In genomic region chr15:101167791-101168462, GRCh38 we compare ENCODE assay signal across 8 cellular contexts.
DNase-seq lines count a peak whose midpoint lies in the region; ATAC-seq and TF ChIP-seq lines count a peak whose summit lies in the region.

No MANE protein-coding gene starts in this region.

- peaks cover 56% of the 10 kb centered on the region for H3K4me1 ChIP-seq in RWPE2 (ENCODE audit: insufficient read depth, poor library complexity, severe bottlenecking)
- H3K4me1 ChIP-seq in spleen: peaks cover 3 to 64% (median 41%) of the 10 kb centered on the region in 6 donors

- H3K27ac ChIP-seq in RWPE2 (ENCODE audit: poor library complexity, severe bottlenecking) (peak overlapping the region; percentile 97), spleen (peak overlapping the region; percentile 71 to 92 (median 89))

- peaks cover 39% of the 10 kb centered on the region for H3K9me3 Mint-ChIP-seq in activated naive CD4-positive, alpha-beta T cell treated with anti-CD3 and anti-CD28 coated beads, Interleukin-2, amount 10 ng/mL, durations not matched to agents 7 days and 5 days

- H3K4me3 Mint-ChIP-seq in activated naive CD4-positive, alpha-beta T cell treated with anti-CD3 and anti-CD28 coated beads, Interleukin-2, amount 10 ng/mL, durations not matched to agents 7 days and 5 days: peak overlapping the region; percentile 55

- no peaks in the 10 kb centered on the region for H3K27me3 Mint-ChIP-seq in activated naive CD4-positive, alpha-beta T cell treated with anti-CD3 and anti-CD28 coated beads, Interleukin-2, amount 10 ng/mL, durations not matched to agents 7 days and 5 days

- H3K27me3 ChIP-seq in RWPE2 (ENCODE audit: insufficient read depth, poor library complexity, severe bottlenecking) (no peaks in the 10 kb centered on the region), spleen (replicated peaks in 1 of 7) (no peaks in the 10 kb centered on the region)

- intact Hi-C loops in left cardiac atrium (cut with DNase I): loop anchor here (5.0 to 10.0 kb wide), 2 partner anchors 41 to 77 kb away; no protein-coding TSS in a partner anchor
- intact Hi-C loops in spleen (cut with DNase I; ENCODE audit: low total_unique reads): no loop called here

- peaks cover 44% of the 10 kb centered on the region for H3K4me1 Mint-ChIP-seq in activated naive CD4-positive, alpha-beta T cell treated with anti-CD3 and anti-CD28 coated beads, Interleukin-2, amount 10 ng/mL, durations not matched to agents 7 days and 5 days

- peaks cover 37% of the 10 kb centered on the region for H3K36me3 Mint-ChIP-seq in activated naive CD4-positive, alpha-beta T cell treated with anti-CD3 and anti-CD28 coated beads, Interleukin-2, amount 10 ng/mL, durations not matched to agents 7 days and 5 days

- peaks cover 28% of the 10 kb centered on the region for H3K9me3 ChIP-seq in RWPE2 (ENCODE audit: severe bottlenecking)
- peaks cover 9 to 41% (median 36%) of the 10 kb centered on the region in 8 donors for H3K9me3 ChIP-seq in spleen

- WGBS in spleen, 5 donors: 7 to 15% (median 9%) methylated on average over 13 of the region's 13 CpGs

- ATAC-seq in RWPE2 (ENCODE audit: low read depth): peak; percentile 77
- ATAC-seq in left cardiac atrium: peak; percentile 76 to 77

- no peaks in the 10 kb centered on the region; the same call in 1 of the 2 replicates for H3K36me3 ChIP-seq in RWPE2 (ENCODE audit: low read depth)
- H3K36me3 ChIP-seq in spleen: no peaks in the 10 kb centered on the region

- CTCF ChIA-PET in activated naive CD4-positive, alpha-beta T cell treated with anti-CD3 and anti-CD28 coated beads, Interleukin-2, amount 10 ng/mL, durations not matched to agents 7 days and 5 days (lab: Charles Lee): interaction anchor here (0.8 to 1.5 kb wide), 4 partner anchors 8 to 80 kb away, joined by 3 to 6 read pairs (median 4); no protein-coding TSS in a partner anchor

- no peak for TF ChIP-seq POLR2A in spleen (IDR thresholded peaks at IDR 0.05)

- H3K4me3 ChIP-seq in RWPE2 (ENCODE audit: severe bottlenecking) (no peak overlapping the region), spleen (peak overlapping the region in 4 of 8 donors; percentile 1 to 50 (median 13))

- peak; percentile 73 for DNase-seq in NK-92 treated with Interleukin-12 subunit alpha and Interleukin-12 subunit beta, amount 100 ng/mL, for 24 hours (lab: John Stamatoyannopoulos, UW)
- DNase-seq in NK-92 (lab: John Stamatoyannopoulos, UW; ENCODE audit: unreplicated experiment) (no peak), RWPE2 (ENCODE audit: low spot score) (peak; percentile 95), left cardiac atrium (peak; percentile 91), spleen (peak; percentile 90), NCI-H82 treated with DMSO at 0.1 percent for 48 hours (lab: John Stamatoyannopoulos, UW; ENCODE audit: unreplicated experiment) (no peak), NCI-H510A treated with DMSO at 0.1 percent for 48 hours (lab: John Stamatoyannopoulos, UW) (no peak)
- peak; percentile 88 for DNase-seq in activated naive CD4-positive, alpha-beta T cell treated with anti-CD3 and anti-CD28 coated beads, Interleukin-2, amount 10 ng/mL, durations not matched to agents 7 days and 5 days

- TF ChIP-seq CTCF in RWPE2 (IDR thresholded peaks at IDR 0.05; ENCODE audit: poor library complexity, severe bottlenecking) (no peak), spleen (IDR thresholded peaks at IDR 0.05 in 8 of 11, conservative IDR thresholded peaks at IDR 0.05 in 3 of 11) (peak in 1 of 11 experiments; percentile 20)

- H3K27ac Mint-ChIP-seq in activated naive CD4-positive, alpha-beta T cell treated with anti-CD3 and anti-CD28 coated beads, Interleukin-2, amount 10 ng/mL, durations not matched to agents 7 days and 5 days: peak overlapping the region; percentile 97

Comparison
In these comparisons a context has a peak if more than half of its experiments do, and no peak if none do; other contexts are left out.
1. DNase-seq: peak in NK-92 treated with Interleukin-12 subunit alpha and Interleukin-12 subunit beta, amount 100 ng/mL, for 24 hours (single experiment), RWPE2 (single experiment), activated naive CD4-positive, alpha-beta T cell treated with anti-CD3 and anti-CD28 coated beads, Interleukin-2, amount 10 ng/mL, durations not matched to agents 7 days and 5 days (single experiment), left cardiac atrium (single experiment) and spleen (single experiment); none in NK-92 (single experiment), NCI-H82 treated with DMSO at 0.1 percent for 48 hours (single experiment) and NCI-H510A treated with DMSO at 0.1 percent for 48 hours (single experiment).